In the genomic region with DNA sequence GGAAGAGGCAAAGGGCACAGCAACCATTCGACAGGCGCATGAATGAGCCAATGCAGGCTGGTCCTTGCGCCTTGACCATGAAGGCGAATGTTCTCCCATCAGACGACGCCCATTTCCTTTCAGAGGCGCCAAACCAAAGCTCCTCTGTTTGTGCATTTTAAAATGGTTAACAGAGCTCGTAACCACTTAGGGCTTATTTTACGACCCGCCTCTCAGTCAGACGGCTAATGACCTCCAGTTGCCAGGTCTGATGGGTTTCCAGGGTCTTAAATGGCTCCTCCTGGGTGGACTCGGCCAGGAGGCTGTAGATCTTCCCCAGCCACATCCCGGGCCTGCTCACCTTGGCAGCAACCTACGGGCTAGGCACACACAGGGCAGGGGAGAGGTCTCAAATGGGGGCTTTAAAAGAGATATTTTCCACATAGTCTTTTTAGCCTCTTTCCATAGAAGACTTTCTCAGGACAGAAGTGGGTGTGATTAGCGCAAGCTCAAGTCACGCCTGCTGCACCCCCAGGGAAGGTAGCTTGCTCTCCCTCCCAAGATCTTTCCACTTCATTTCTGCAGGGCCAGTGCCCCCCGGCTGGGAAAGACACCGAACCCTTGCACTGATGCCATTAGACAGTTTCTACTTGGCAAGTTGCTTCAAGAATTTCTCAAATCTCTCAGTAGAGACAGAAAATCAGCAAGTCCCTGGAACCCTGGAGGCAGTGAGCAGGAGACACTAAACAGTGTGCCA, we compare ENCODE assay signal across 27 cellular contexts.
A peak's percentile ranks its signal among the peaks of the same experiment; 100 is the strongest.
DNase-seq lines count a peak whose midpoint lies in the region; ATAC-seq and TF ChIP-seq lines count a peak whose summit lies in the region.
"Had no signal": no experiment of that assay in that cellular context is flagged by ENCODE, and none has a peak within 500 bp of the region (broad histone marks: within the 10 kb centered on the region; RNA-seq: fewer than 3 reads in every experiment).

No MANE protein-coding gene starts in this region.

- H3K27me3 Mint-ChIP-seq in memory B cell, result no peaks in the 10 kb centered on the region
- H3K27me3 Mint-ChIP-seq: activated naive CD8-positive, alpha-beta T cell treated with anti-CD3 and anti-CD28 coated beads for 36 hours had no signal

- peaks cover 11% of the 10 kb centered on the region; the same call in 1 of the 2 replicates for H3F3A ChIP-seq in OCI-LY1 (ENCODE audit: insufficient read depth, low read length)

- no peak overlapping the region for H2AFZ ChIP-seq in OCI-LY1 (ENCODE audit: low read length)

- H3K4me3 ChIP-seq in BLaER1, result 0 out of 2 replicates have a peak overlapping the region, but pooled peaks have one; percentile 36
- H3K4me3 ChIP-seq in HEK293 (ENCODE audit: low read depth, low read length), result no peak overlapping the region
- H3K4me3 ChIP-seq in OCI-LY1 (ENCODE audit: low read depth, low read length, poor library complexity, severe bottlenecking), result no peak overlapping the region
- H3K4me3 ChIP-seq: HAP-1, smooth muscle cell, tibial artery had no signal

- CTCF ChIA-PET in HEK293 (lab: Yijun Ruan, JAX), result no interaction called here

- DNase-seq in memory B cell (ENCODE audit: low spot score in 2 of 2) (no peak), DMS79 (lab: John Stamatoyannopoulos, UW) (no peak)
- DNase-seq in stimulated activated naive CD4-positive, alpha-beta T cell treated with Interleukin-2 at 50 U/mL for 16 hours (lab: John Stamatoyannopoulos, UW), result no peak
- DNase-seq: activated gamma-delta T cell; activated naive CD8-positive, alpha-beta T cell treated with anti-CD3 and anti-CD28 coated beads for 36 hours; activated T-cell treated with anti-CD3 and anti-CD28 coated beads, Interleukin-2, amount 50 U/mL, for 1 hour; AML-193; DMS 273 treated with DMSO at 0.1 percent for 48 hours; effector CD4-positive, alpha-beta T cell; hippocampal formation; mesenchymal stem cell; NCI-H1105; NCI-H187; NCI-H526; stimulated activated CD4-positive, alpha-beta T cell treated with anti-CD3 and anti-CD28 coated beads, Interleukin-1b, Interleukin-23, amount 100 ng/mL, for 48 hours; T1000; tibial artery; WERI-Rb-1 had no signal

- H3K9me2 ChIP-seq in OCI-LY1 (ENCODE audit: low read depth, low read length), result no peaks in the 10 kb centered on the region

- H3K27ac ChIP-seq in BLaER1, result peak overlapping the region; percentile 87
- no peak overlapping the region for H3K27ac ChIP-seq in HEK293 (ENCODE audit: extremely low read depth, low read depth, low read length)
- peak overlapping the region; percentile 98 for H3K27ac ChIP-seq in OCI-LY1 (ENCODE audit: low read depth, low read length, poor library complexity, severe bottlenecking)
- H3K27ac ChIP-seq: tibial artery, WERI-Rb-1 had no signal

- ATAC-seq in memory B cell (ENCODE audit: low read depth) (no peak), GM19455 (IDR thresholded peaks at IDR 0.05; ENCODE audit: unreplicated experiment) (no peak), GM21423 (IDR thresholded peaks at IDR 0.05; ENCODE audit: unreplicated experiment) (no peak)
- ATAC-seq: right cardiac atrium had no signal

- no peak for TF ChIP-seq CTCF in HEK293 (tag by site-specific recombination; IDR thresholded peaks at IDR 0.05)
- TF ChIP-seq CTCF in OCI-LY1 (IDR thresholded peaks at IDR 0.05; ENCODE audit: low read length), result no peak

- H3K4me1 ChIP-seq in BLaER1 (peaks cover 100% of the 10 kb centered on the region), HEK293 (ENCODE audit: control insufficient read depth, insufficient read depth, low read length) (peaks cover 6% of the 10 kb centered on the region; the same call in 1 of the 2 replicates), OCI-LY1 (ENCODE audit: insufficient read depth, low read length, severe bottlenecking) (peaks cover 100% of the 10 kb centered on the region)
- H3K4me1 ChIP-seq: HAP-1 had no signal

- H3K4me2 ChIP-seq in BLaER1, result peak overlapping the region; percentile 99
- H3K4me2 ChIP-seq in OCI-LY1 (ENCODE audit: low read length), result peak overlapping the region; percentile 44; the same call in 1 of the 2 replicates
- H3K4me2 ChIP-seq: smooth muscle cell had no signal

- H4K20me1 ChIP-seq in BLaER1 (peaks cover 36% of the 10 kb centered on the region), OCI-LY1 (ENCODE audit: insufficient read depth, low read length) (no peaks in the 10 kb centered on the region)

- H3K27ac Mint-ChIP-seq in memory B cell, result peak overlapping the region; percentile 73
- H3K27ac Mint-ChIP-seq: activated CD4-positive, alpha-beta T cell treated with anti-CD3 and anti-CD28 coated beads, Interleukin-2, amount 10 ng/mL, durations not matched to agents 7 days and 5 days; activated naive CD8-positive, alpha-beta T cell treated with anti-CD3 and anti-CD28 coated beads for 36 hours had no signal

- POLR2A ChIA-PET in HEK293 (lab: Yijun Ruan, JAX), result no interaction called here

- H3K79me2 ChIP-seq in OCI-LY1 (ENCODE audit: insufficient read depth, low read length), result no peaks in the 10 kb centered on the region

- H3K4me3 Mint-ChIP-seq in memory B cell, result no peak overlapping the region
- H3K4me3 Mint-ChIP-seq: activated CD4-positive, alpha-beta T cell treated with anti-CD3 and anti-CD28 coated beads, Interleukin-2, amount 10 ng/mL, durations not matched to agents 7 days and 5 days; activated naive CD8-positive, alpha-beta T cell treated with anti-CD3 and anti-CD28 coated beads for 36 hours had no signal

- H3K9ac ChIP-seq in BLaER1 (peak overlapping the region; percentile 73), OCI-LY1 (ENCODE audit: low read length) (peak overlapping the region; percentile 32; the same call in 1 of the 2 replicates)

- H3K36me3 Mint-ChIP-seq in memory B cell, result peaks cover 2% of the 10 kb centered on the region
- H3K36me3 Mint-ChIP-seq: activated naive CD8-positive, alpha-beta T cell treated with anti-CD3 and anti-CD28 coated beads for 36 hours had no signal

- H3K36me3 ChIP-seq in BLaER1 (peaks cover 22% of the 10 kb centered on the region), HEK293 (ENCODE audit: control insufficient read depth in 2 of 2, insufficient read depth in 1 of 2, low read length in 2 of 2) (no peaks in the 10 kb centered on the region), OCI-LY1 (ENCODE audit: insufficient read depth, low read length) (no peaks in the 10 kb centered on the region)
- H3K36me3 ChIP-seq: HAP-1, tibial artery, WERI-Rb-1 had no signal

- H3K27me3 ChIP-seq in BLaER1 (no peaks in the 10 kb centered on the region), OCI-LY1 (ENCODE audit: insufficient read depth, low read length) (no peaks in the 10 kb centered on the region)
- H3K27me3 ChIP-seq: tibial artery had no signal

- peaks cover 54% of the 10 kb centered on the region for H3K4me1 Mint-ChIP-seq in memory B cell

- H3K9me3 Mint-ChIP-seq in memory B cell, result no peaks in the 10 kb centered on the region
- H3K9me3 Mint-ChIP-seq: activated CD4-positive, alpha-beta T cell treated with anti-CD3 and anti-CD28 coated beads, Interleukin-2, amount 10 ng/mL, durations not matched to agents 7 days and 5 days; activated naive CD8-positive, alpha-beta T cell treated with anti-CD3 and anti-CD28 coated beads for 36 hours had no signal

- H3K9me3 ChIP-seq in BLaER1 (no peaks in the 10 kb centered on the region), HEK293 (ENCODE audit: control insufficient read depth, insufficient read depth, low read depth, low read length) (no peaks in the 10 kb centered on the region), OCI-LY1 (ENCODE audit: low read length) (no peaks in the 10 kb centered on the region)
- H3K9me3 ChIP-seq: HAP-1, tibial artery had no signal

TF ChIP-seq in HEK293, 187 proteins besides CTCF, POLR2A, EP300 and RAD21 (continues in another document):
- no peak for TF ChIP-seq SALL2 (tag by site-specific recombination; IDR thresholded peaks at IDR 0.05; ENCODE audit: borderline replicate concordance)
- TF ChIP-seq TRIM28 (IDR thresholded peaks at IDR 0.05; ENCODE audit: borderline replicate concordance, low read length), result no peak
- no peak for TF ChIP-seq WT1 (tag by site-specific recombination; IDR thresholded peaks at IDR 0.05)
- TF ChIP-seq, protein P1, sequence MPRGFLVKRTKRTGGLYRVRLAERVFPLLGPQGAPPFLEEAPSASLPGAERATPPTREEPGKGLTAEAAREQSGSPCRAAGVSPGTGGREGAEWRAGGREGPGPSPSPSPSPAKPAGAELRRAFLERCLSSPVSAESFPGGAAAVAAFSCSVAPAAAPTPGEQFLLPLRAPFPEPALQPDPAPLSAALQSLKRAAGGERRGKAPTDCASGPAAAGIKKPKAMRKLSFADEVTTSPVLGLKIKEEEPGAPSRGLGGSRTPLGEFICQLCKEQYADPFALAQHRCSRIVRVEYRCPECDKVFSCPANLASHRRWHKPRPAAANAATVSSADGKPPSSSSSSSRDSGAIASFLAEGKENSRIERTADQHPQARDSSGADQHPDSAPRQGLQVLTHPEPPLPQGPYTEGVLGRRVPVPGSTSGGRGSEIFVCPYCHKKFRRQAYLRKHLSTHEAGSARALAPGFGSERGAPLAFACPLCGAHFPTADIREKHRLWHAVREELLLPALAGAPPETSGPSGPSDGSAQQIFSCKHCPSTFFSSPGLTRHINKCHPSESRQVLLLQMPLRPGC (tag by site-specific recombination; IDR thresholded peaks at IDR 0.05), result no peak
- TF ChIP-seq ZNF571 (tag by site-specific recombination; IDR thresholded peaks at IDR 0.05), result no peak
- no peak for TF ChIP-seq ZNF76 (tag by site-specific recombination; IDR thresholded peaks at IDR 0.05; ENCODE audit: borderline replicate concordance, low read depth)
- TF ChIP-seq ZNF768 (tag by site-specific recombination; IDR thresholded peaks at IDR 0.05), result no peak
- TF ChIP-seq ZNF184 (tag by site-specific recombination; IDR thresholded peaks at IDR 0.05), result no peak
- no peak for TF ChIP-seq ZNF132 (tag by site-specific recombination; IDR thresholded peaks at IDR 0.05; ENCODE audit: borderline replicate concordance)
- TF ChIP-seq, protein P2, sequence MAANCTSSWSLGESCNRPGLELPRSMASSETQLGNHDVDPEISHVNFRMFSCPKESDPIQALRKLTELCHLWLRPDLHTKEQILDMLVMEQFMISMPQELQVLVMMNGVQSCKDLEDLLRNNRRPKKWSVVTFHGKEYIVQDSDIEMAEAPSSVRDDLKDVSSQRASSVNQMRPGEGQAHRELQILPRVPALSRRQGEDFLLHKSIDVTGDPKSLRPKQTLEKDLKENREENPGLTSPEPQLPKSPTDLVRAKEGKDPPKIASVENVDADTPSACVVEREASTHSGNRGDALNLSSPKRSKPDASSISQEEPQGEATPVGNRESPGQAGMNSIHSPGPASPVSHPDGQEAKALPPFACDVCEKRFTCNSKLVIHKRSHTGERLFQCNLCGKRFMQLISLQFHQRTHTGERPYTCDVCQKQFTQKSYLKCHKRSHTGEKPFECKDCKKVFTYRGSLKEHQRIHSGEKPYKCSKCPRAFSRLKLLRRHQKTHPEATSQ (tag by site-specific recombination; IDR thresholded peaks at IDR 0.05), result no peak
- no peak for TF ChIP-seq ZNF843 (tag by site-specific recombination; IDR thresholded peaks at IDR 0.05)
- TF ChIP-seq ZNF658 (tag by site-specific recombination; IDR thresholded peaks at IDR 0.05), result no peak
- no peak for TF ChIP-seq TCF7L2 (IDR thresholded peaks at IDR 0.05; ENCODE audit: borderline replicate concordance, low read depth, low read length)
- TF ChIP-seq MZF1 (tag by site-specific recombination; IDR thresholded peaks at IDR 0.05; ENCODE audit: borderline replicate concordance), result no peak
- TF ChIP-seq ZBTB48 (tag by site-specific recombination; IDR thresholded peaks at IDR 0.05), result no peak
